In genomic region chr16:69763557-69763942, GRCh38 we compare ENCODE assay signal across 8 cellular contexts. TPM values are rescaled to one million over a fixed set of nuclear protein-coding genes. Genes with fewer than 3 reads are reported as not detected.
DNase-seq lines count a peak whose midpoint lies in the region; ATAC-seq and TF ChIP-seq lines count a peak whose summit lies in the region.

No MANE protein-coding gene starts in this region.

- ATAC-seq in effector memory CD8-positive, alpha-beta T cell (replicated peaks): no peak

- peaks cover 13% of the 10 kb centered on the region for H3K4me1 ChIP-seq in MM.1S (ENCODE audit: low read length)

- in situ Hi-C loops in KBM-7 (cut with MboI; ENCODE audit: low pct_unique_long_range_greater_than_20kb, low sequenced_read_pairs): no loop called here

- TF ChIP-seq CTCF in CD14-positive monocyte (IDR thresholded peaks at IDR 0.05) (no peak), MM.1S (IDR thresholded peaks at IDR 0.05; ENCODE audit: low read length) (no peak), nephron (IDR thresholded peaks at IDR 0.05; ENCODE audit: unreplicated experiment in 3 of 3) (no peak)

- H3K27ac Mint-ChIP-seq in CD14-positive monocyte (peak overlapping the region; percentile 89 to 97 (median 94)), nephron (peak overlapping the region; percentile 91 to 95 (median 93))
- H3K27ac Mint-ChIP-seq in effector memory CD8-positive, alpha-beta T cell: peak overlapping the region; percentile 97 to 98

- no peaks in the 10 kb centered on the region for H3K9me2 ChIP-seq in MM.1S (replicated peaks; ENCODE audit: insufficient read depth, low read length)

- H3K4me3 Mint-ChIP-seq in CD14-positive monocyte (peak overlapping the region; percentile 94 to 98), nephron (peak overlapping the region; percentile 81 to 96 (median 93))
- peak overlapping the region; percentile 85 to 91 for H3K4me3 Mint-ChIP-seq in effector memory CD8-positive, alpha-beta T cell

- no peaks in the 10 kb centered on the region for H3K36me3 ChIP-seq in MM.1S (replicated peaks; ENCODE audit: insufficient read depth, low read length)

- no peaks in the 10 kb centered on the region for H3K9me3 ChIP-seq in MM.1S (replicated peaks; ENCODE audit: insufficient read depth, low read length)

- H3K36me3 Mint-ChIP-seq in CD14-positive monocyte (peaks cover 12 to 15% of the 10 kb centered on the region in 2 donors), nephron (ENCODE audit: low read depth) (peaks cover 8% of the 10 kb centered on the region)
- H3K36me3 Mint-ChIP-seq in effector memory CD8-positive, alpha-beta T cell (ENCODE audit: insufficient read depth): peaks cover 20% of the 10 kb centered on the region

- intact Hi-C loops in CD14-positive monocyte (cut with micrococcal nuclease): no loop called here

- peaks cover 14% of the 10 kb centered on the region; the same call in 1 of the 2 replicates for H3F3A ChIP-seq in MM.1S (ENCODE audit: insufficient read depth, low read length)

- H3K9me3 Mint-ChIP-seq in CD14-positive monocyte: no peaks in the 10 kb centered on the region
- H3K9me3 Mint-ChIP-seq in effector memory CD8-positive, alpha-beta T cell: no peaks in the 10 kb centered on the region
- H3K9me3 Mint-ChIP-seq in nephron: no peaks in the 10 kb centered on the region

- peak overlapping the region; percentile 72; the same call in 1 of the 2 replicates for H3K27ac ChIP-seq in MM.1S (ENCODE audit: low read length)

- H3K27me3 Mint-ChIP-seq in CD14-positive monocyte (ENCODE audit: low read depth in 3 of 3) (peaks cover under 1 to 5% (median 1%) of the 10 kb centered on the region in 3 donors), nephron (ENCODE audit: low read depth) (no peaks in the 10 kb centered on the region)
- H3K27me3 Mint-ChIP-seq in effector memory CD8-positive, alpha-beta T cell: no peaks in the 10 kb centered on the region

- peaks cover 61% of the 10 kb centered on the region for H3K79me2 ChIP-seq in MM.1S (ENCODE audit: low read length)

- H3K9ac ChIP-seq in MM.1S (ENCODE audit: low read length): peak overlapping the region; percentile 93; the same call in 1 of the 2 replicates

- H4K20me1 ChIP-seq in MM.1S (ENCODE audit: insufficient read depth, low read length): no peaks in the 10 kb centered on the region

- no peaks in the 10 kb centered on the region for H3K27me3 ChIP-seq in MM.1S (replicated peaks; ENCODE audit: insufficient read depth, low read length)

- peaks cover 28% of the 10 kb centered on the region for H3K4me1 Mint-ChIP-seq in CD14-positive monocyte
- peaks cover 13 to 29% of the 10 kb centered on the region in 2 donors for H3K4me1 Mint-ChIP-seq in effector memory CD8-positive, alpha-beta T cell (ENCODE audit: low read depth in 2 of 2)
- peaks cover 11% of the 10 kb centered on the region for H3K4me1 Mint-ChIP-seq in nephron

- H2AFZ ChIP-seq in MM.1S (ENCODE audit: low read length): no peak overlapping the region

- DNase-seq in CD14-positive monocyte (ENCODE audit: low spot score) (no peak), MM.1S (no peak), NCI-H1694 treated with DMSO at 0.1 percent for 48 hours (lab: John Stamatoyannopoulos, UW) (no peak), NCI-H187 treated with DMSO at 0.1 percent for 48 hours (lab: John Stamatoyannopoulos, UW) (no peak), KBM-7 (no peak)
- no peak for DNase-seq in effector memory CD8-positive, alpha-beta T cell
- DNase-seq in activated effector memory CD4-positive, alpha-beta T cell treated with anti-CD3 and anti-CD28 coated beads, Interleukin-2, amount 50 U/mL, for 16 hours: no peak

- H3K4me3 ChIP-seq in MM.1S (ENCODE audit: low read length): peak overlapping the region; percentile 95

- peak overlapping the region; percentile 70 for H3K4me2 ChIP-seq in MM.1S (ENCODE audit: low read depth, low read length)

RNA-seq across cellular contexts. Expression of gene WWP2, which starts 1.4 kb away (rescaled TPM):
- polyA plus RNA-seq in CD14-positive monocyte: 10 to 100 TPM; 29.6 to 46.0 TPM

RNA-seq across cellular contexts. Expression of gene NOB1, which starts 8.8 kb away (rescaled TPM):
- polyA plus RNA-seq in CD14-positive monocyte: 10 to 100 TPM; 15.7 to 18.0 TPM

RNA-seq across cellular contexts. Expression of gene NQO1, which starts 37.2 kb away (rescaled TPM):
- polyA plus RNA-seq in CD14-positive monocyte: 1 to 10 TPM; 3.0 to 3.9 TPM
